13 cellular contexts compared by ENCODE assay signal in genomic region chr15:60651155-60651554, GRCh38.
DNase-seq lines count a peak whose midpoint lies in the region; ATAC-seq and TF ChIP-seq lines count a peak whose summit lies in the region.
"Had no signal": no experiment of that assay in that cellular context is flagged by ENCODE, and none has a peak within 500 bp of the region (broad histone marks: within the 10 kb centered on the region; RNA-seq: fewer than 3 reads in every experiment).

No MANE protein-coding gene starts in this region.

- POLR2A ChIA-PET in CD4-positive, alpha-beta memory T cell (lab: Charles Lee; ENCODE audit: partially characterized antibody): interaction anchor here (0.9 to 4.0 kb wide), 7 partner anchors 12 to 266 kb away, joined by 3 to 28 read pairs (median 4); no protein-coding TSS in a partner anchor
- POLR2A ChIA-PET in T-cell (lab: Charles Lee): no interaction called here

- peak overlapping the region in 6 of 7 donors; percentile 76 to 99 (median 97) for H3K27ac Mint-ChIP-seq in CD4-positive, alpha-beta memory T cell
- H3K27ac Mint-ChIP-seq in T-cell: peak overlapping the region; percentile 69 to 76
- H3K27ac Mint-ChIP-seq: activated T-helper 2 cell treated with anti-CD3 and anti-CD28 coated beads, Interferon-gamma antibody, Interleukin-2, Interleukin-4, amounts not matched to agents 10 μg/mL and 5 μg/mL and 100 μg/mL, durations not matched to agents 14 hours and 24 hours and 36 hours had no signal

- no peak for ATAC-seq in T-cell (replicated peaks in 1 of 4)
- peak; percentile 56 for ATAC-seq in left lung
- ATAC-seq in GM21447 (IDR thresholded peaks at IDR 0.05; ENCODE audit: unreplicated experiment): no peak
- ATAC-seq: left ventricle myocardium superior, Right ventricle myocardium inferior had no signal

- no peak overlapping the region for H3K4me3 ChIP-seq in CD4-positive, alpha-beta memory T cell (ENCODE audit: low read length in 2 of 2)
- peak overlapping the region; percentile 42; the same call in 1 of the 2 replicates for H3K4me3 ChIP-seq in GM08714 (ENCODE audit: low read length)
- H3K4me3 ChIP-seq in left lung: no peak overlapping the region

- no peaks in the 10 kb centered on the region for H3K27me3 Mint-ChIP-seq in CD4-positive, alpha-beta memory T cell
- H3K27me3 Mint-ChIP-seq in T-cell: no peaks in the 10 kb centered on the region

- no peaks in the 10 kb centered on the region for H3K36me3 ChIP-seq in CD4-positive, alpha-beta memory T cell (ENCODE audit: insufficient read depth, low read length)
- no peaks in the 10 kb centered on the region for H3K36me3 ChIP-seq in left lung

- CTCF ChIA-PET in CD4-positive, alpha-beta memory T cell (lab: Charles Lee; ENCODE audit: partially characterized antibody): interaction anchor here (0.8 to 3.3 kb wide), 13 partner anchors 21 to 212 kb away, joined by 3 to 32 read pairs (median 3); no protein-coding TSS in a partner anchor
- CTCF ChIA-PET in T-cell (lab: Charles Lee): interaction anchor here in 1 of 2 donors (0.9 kb wide), 2 partner anchors 216 to 281 kb away, joined by 3 to 4 read pairs; no protein-coding TSS in a partner anchor

- intact Hi-C loops in CD4-positive, alpha-beta memory T cell (cut with micrococcal nuclease): loop anchor here (2.0 to 10.0 kb wide), 5 partner anchors 58 to 211 kb away; no protein-coding TSS in a partner anchor
- intact Hi-C loops in left lung (cut with DNase I): no loop called here

- TF ChIP-seq CTCF in left lung (IDR thresholded peaks at IDR 0.05): no peak

- peak overlapping the region in 5 of 8 donors; percentile 29 to 58 (median 37) for H3K4me3 Mint-ChIP-seq in CD4-positive, alpha-beta memory T cell
- H3K4me3 Mint-ChIP-seq in T-cell: peak overlapping the region in 1 of 3 donors; percentile 78

- H3K4me1 ChIP-seq in CD4-positive, alpha-beta memory T cell (ENCODE audit: insufficient read depth, low read length): peaks cover 46% of the 10 kb centered on the region
- peaks cover 3 to 6% of the 10 kb centered on the region in 2 donors for H3K4me1 ChIP-seq in left lung
- H3K4me1 ChIP-seq: Caco-2 had no signal

- no peaks in the 10 kb centered on the region for H3K36me3 Mint-ChIP-seq in CD4-positive, alpha-beta memory T cell
- no peaks in the 10 kb centered on the region for H3K36me3 Mint-ChIP-seq in T-cell

- no peaks in the 10 kb centered on the region for H3K9me3 ChIP-seq in CD4-positive, alpha-beta memory T cell (ENCODE audit: control insufficient read depth in 1 of 2, low read length in 2 of 2)
- no peaks in the 10 kb centered on the region for H3K9me3 ChIP-seq in left lung
- H3K9me3 ChIP-seq: Caco-2 had no signal

- DNase-seq in CD4-positive, alpha-beta memory T cell: no peak
- no peak for DNase-seq in T-cell
- no peak for DNase-seq in left lung
- no peak for DNase-seq in NCI-H1048 (lab: John Stamatoyannopoulos, UW)
- no peak for DNase-seq in stimulated activated CD4-positive, alpha-beta T cell treated with anti-CD3 and anti-CD28 coated beads, Interleukin-2, amount 100 ng/mL, for 24 hours
- DNase-seq: Caco-2, erythroblast, left ventricle myocardium superior, NCI-H1436 treated with DMSO at 0.1 percent for 48 hours had no signal

- H3K4me1 Mint-ChIP-seq in CD4-positive, alpha-beta memory T cell: peaks cover 36 to 58% (median 48%) of the 10 kb centered on the region in 4 donors
- peaks cover 40 to 58% (median 41%) of the 10 kb centered on the region in 3 donors for H3K4me1 Mint-ChIP-seq in T-cell

- no peaks in the 10 kb centered on the region for H3K27me3 ChIP-seq in CD4-positive, alpha-beta memory T cell (ENCODE audit: insufficient read depth, low read length)
- H3K27me3 ChIP-seq in left lung: no peaks in the 10 kb centered on the region

- H3K9me3 Mint-ChIP-seq in CD4-positive, alpha-beta memory T cell: no peaks in the 10 kb centered on the region
- H3K9me3 Mint-ChIP-seq in T-cell: no peaks in the 10 kb centered on the region
- H3K9me3 Mint-ChIP-seq: activated T-helper 2 cell treated with anti-CD3 and anti-CD28 coated beads, Interferon-gamma antibody, Interleukin-2, Interleukin-4, amounts not matched to agents 10 μg/mL and 5 μg/mL and 100 μg/mL, durations not matched to agents 14 hours and 24 hours and 36 hours had no signal

- no peak overlapping the region for H3K27ac ChIP-seq in CD4-positive, alpha-beta memory T cell (ENCODE audit: low read depth, low read length)
- H3K27ac ChIP-seq in left lung: no peak overlapping the region
